ENCODE assay signal across 1 cellular context in genomic region chr11:69461272-69461962, GRCh38.
A peak's percentile ranks its signal among the peaks of the same experiment; 100 is the strongest.
TF ChIP-seq lines count a peak whose summit lies in the region.

No MANE protein-coding gene starts in this region.

TF ChIP-seq in H1, 55 proteins besides CTCF, POLR2A, EP300 and RAD21 (continued from another document):
- peak; percentile 63; the same call in 1 of the 2 replicates for TF ChIP-seq E2F6 (IDR thresholded peaks at IDR 0.05)
